In genomic region chr17:56119191-56119590, GRCh38 we compare ENCODE assay signal across 40 cellular contexts. TPM values are rescaled to one million over a fixed set of nuclear protein-coding genes. Genes with fewer than 3 reads are reported as not detected.
"Had no signal": no experiment of that assay in that cellular context is flagged by ENCODE, and none has a peak within 500 bp of the region (broad histone marks: within the 10 kb centered on the region; RNA-seq: fewer than 3 reads in every experiment).

No MANE protein-coding gene starts in this region.

- H3K27me3 Mint-ChIP-seq: activated CD4-positive, alpha-beta memory T cell treated with anti-CD3 and anti-CD28 coated beads, Interleukin-2, amount 10 ng/mL, durations not matched to agents 7 days and 5 days; activated CD4-positive, alpha-beta T cell treated with anti-CD3 and anti-CD28 coated beads for 36 hours; activated naive CD8-positive, alpha-beta T cell treated with anti-CD3 and anti-CD28 coated beads for 36 hours; activated T-helper 17 cell treated with anti-CD3 and anti-CD28 coated beads, Interleukin-2, amount 50 U/mL, for 72 hours had no signal

- H3K9me3 Mint-ChIP-seq: activated CD4-positive, alpha-beta memory T cell treated with anti-CD3 and anti-CD28 coated beads, Interleukin-2, amount 10 ng/mL, durations not matched to agents 7 days and 5 days; activated CD4-positive, alpha-beta T cell treated with anti-CD3 and anti-CD28 coated beads, Interleukin-2, amount 10 ng/mL, durations not matched to agents 7 days and 5 days; activated naive CD4-positive, alpha-beta T cell treated with anti-CD3 and anti-CD28 coated beads, Interleukin-2, amount 50 U/mL, for 72 hours; activated naive CD8-positive, alpha-beta T cell treated with anti-CD3 and anti-CD28 coated beads for 36 hours; activated T-cell treated with anti-CD3 and anti-CD28 coated beads, Interleukin-2, amount 50 U/mL, for 4 hours; activated T-cell treated with anti-CD3 and anti-CD28 coated beads, Interleukin-2, amount 50 U/mL, for 72 hours; activated T-helper 1 cell treated with anti-CD3 and anti-CD28 coated beads, Interleukin-12 subunit alpha, Interleukin-12 subunit beta, Interleukin-2, Interleukin-4 antibody, amounts not matched to agents 30 ng/mL and 10 ng/mL and 1 ng/mL, durations not matched to agents 14 hours and 24 hours and 36 hours; activated T-helper 17 cell treated with anti-CD3 and anti-CD28 coated beads, Interleukin-2, amount 50 U/mL, for 72 hours; T-helper 1 cell treated with Interleukin-12 subunit alpha and Interleukin-12 subunit beta and Interleukin-4 antibody, amounts not matched to agents 30 μg/mL and 1 μg/mL, for 36 hours; T-helper 2 cell treated with Interferon-gamma antibody and Interleukin-4, amounts not matched to agents 5 μg/mL and 100 μg/mL, for 36 hours; WTC11 had no signal

- H3K36me3 ChIP-seq: adrenal gland, brain microvascular endothelial cell, breast epithelium had no signal

- ATAC-seq: activated CD4-positive, alpha-beta T cell treated with anti-CD3 and anti-CD28 coated beads for 36 hours; activated CD4-positive, CD25-positive, alpha-beta regulatory T cell treated with anti-CD3 and anti-CD28 coated beads, Interleukin-2, amount 50 U/mL, for 24 hours; activated CD8-positive, alpha-beta T cell treated with anti-CD3 and anti-CD28 coated beads, Interleukin-2, amount 10 ng/mL, durations not matched to agents 7 days and 5 days; activated naive CD4-positive, alpha-beta T cell treated with anti-CD3 and anti-CD28 coated beads, Interleukin-2, amount 50 U/mL, for 72 hours; activated T-cell treated with anti-CD3 and anti-CD28 coated beads, Interleukin-2, amount 50 U/mL, for 4 hours; activated T-cell treated with anti-CD3 and anti-CD28 coated beads, Interleukin-2, amount 50 U/mL, for 72 hours; activated T-helper 17 cell treated with anti-CD3 and anti-CD28 coated beads, Interleukin-2, amount 50 U/mL, for 72 hours; body of pancreas; WTC11 had no signal

- DNase-seq: activated CD4-positive, alpha-beta memory T cell treated with anti-CD3 and anti-CD28 coated beads, Interleukin-2, amount 10 ng/mL, durations not matched to agents 7 days and 5 days; activated CD4-positive, alpha-beta T cell treated with anti-CD3 and anti-CD28 coated beads for 1 hour; activated CD4-positive, alpha-beta T cell treated with anti-CD3 and anti-CD28 coated beads for 36 hours; activated CD4-positive, alpha-beta T cell treated with anti-CD3 and anti-CD28 coated beads for 48 hours; activated CD4-positive, alpha-beta T cell treated with anti-CD3 and anti-CD28 coated beads, Interleukin-2, amount 10 ng/mL, durations not matched to agents 7 days and 5 days; activated CD4-positive, alpha-beta T cell treated with anti-CD3 and anti-CD28 coated beads, Interleukin-2, amount 50 U/mL, for 48 hours; activated CD4-positive, CD25-positive, alpha-beta regulatory T cell; activated CD8-positive, alpha-beta memory T cell treated with anti-CD3 and anti-CD28 coated beads, Interleukin-2, amount 50 U/mL, for 4 hours; activated CD8-positive, alpha-beta T cell treated with anti-CD3 and anti-CD28 coated beads, Interleukin-2, amount 10 ng/mL, durations not matched to agents 7 days and 5 days; activated effector memory CD4-positive, alpha-beta T cell treated with anti-CD3 and anti-CD28 coated beads, Interleukin-2, amount 50 U/mL, for 16 hours; activated gamma-delta T cell treated with Interleukin-2 at 50 U/mL for 16 hours; activated naive CD4-positive, alpha-beta T cell; activated naive CD4-positive, alpha-beta T cell treated with anti-CD3 and anti-CD28 coated beads for 36 hours; activated naive CD4-positive, alpha-beta T cell treated with anti-CD3 and anti-CD28 coated beads, Interleukin-2, amount 50 U/mL, for 16 hours; activated naive CD8-positive, alpha-beta T cell treated with anti-CD3 and anti-CD28 coated beads for 36 hours; activated T-cell treated with anti-CD3 and anti-CD28 coated beads for 4 hours; activated T-cell treated with anti-CD3 and anti-CD28 coated beads, Interleukin-2, amount 50 U/mL, for 1 hour; activated T-cell treated with anti-CD3 and anti-CD28 coated beads, Interleukin-2, amount 50 U/mL, for 4 hours; activated T-cell treated with anti-CD3 and anti-CD28 coated beads, Interleukin-2, amount 50 U/mL, for 72 hours; adrenal gland; amniotic stem cell; aorta; body of pancreas; brain microvascular endothelial cell; central memory CD4-positive, alpha-beta T cell; T-helper 1 cell; T-helper 2 cell; T-helper 9 cell had no signal

- H3K4me3 Mint-ChIP-seq: activated CD4-positive, alpha-beta memory T cell treated with anti-CD3 and anti-CD28 coated beads, Interleukin-2, amount 10 ng/mL, durations not matched to agents 7 days and 5 days; activated CD4-positive, alpha-beta T cell treated with anti-CD3 and anti-CD28 coated beads for 36 hours; activated CD4-positive, alpha-beta T cell treated with anti-CD3 and anti-CD28 coated beads, Interleukin-2, amount 10 ng/mL, durations not matched to agents 7 days and 5 days; activated CD8-positive, alpha-beta T cell treated with anti-CD3 and anti-CD28 coated beads, Interleukin-2, amount 10 ng/mL, durations not matched to agents 7 days and 5 days; activated naive CD4-positive, alpha-beta T cell treated with anti-CD3 and anti-CD28 coated beads for 36 hours; activated naive CD8-positive, alpha-beta T cell treated with anti-CD3 and anti-CD28 coated beads for 36 hours; activated T-cell treated with anti-CD3 and anti-CD28 coated beads, Interleukin-2, amount 50 U/mL, for 4 hours; activated T-cell treated with anti-CD3 and anti-CD28 coated beads, Interleukin-2, amount 50 U/mL, for 72 hours; activated T-helper 1 cell treated with anti-CD3 and anti-CD28 coated beads, Interleukin-12 subunit alpha, Interleukin-12 subunit beta, Interleukin-2, Interleukin-4 antibody, amounts not matched to agents 30 ng/mL and 10 ng/mL and 1 ng/mL, durations not matched to agents 14 hours and 24 hours and 36 hours; activated T-helper 17 cell treated with anti-CD3 and anti-CD28 coated beads, Interleukin-2, amount 50 U/mL, for 72 hours; T-helper 1 cell treated with Interleukin-12 subunit alpha and Interleukin-12 subunit beta and Interleukin-4 antibody, amounts not matched to agents 30 μg/mL and 1 μg/mL, for 36 hours; T-helper 2 cell treated with Interferon-gamma antibody and Interleukin-4, amounts not matched to agents 5 μg/mL and 100 μg/mL, for 36 hours; WTC11 had no signal

- H3K4me3 ChIP-seq: adrenal gland, body of pancreas, breast epithelium had no signal

- H3K27ac ChIP-seq: adrenal gland, body of pancreas, brain microvascular endothelial cell, breast epithelium, VCaP had no signal

- H3K27ac Mint-ChIP-seq: activated CD4-positive, alpha-beta memory T cell treated with anti-CD3 and anti-CD28 coated beads, Interleukin-2, amount 10 ng/mL, durations not matched to agents 7 days and 5 days; activated CD4-positive, alpha-beta T cell treated with anti-CD3 and anti-CD28 coated beads for 36 hours; activated CD4-positive, alpha-beta T cell treated with anti-CD3 and anti-CD28 coated beads, Interleukin-2, amount 10 ng/mL, durations not matched to agents 7 days and 5 days; activated CD8-positive, alpha-beta T cell treated with anti-CD3 and anti-CD28 coated beads, Interleukin-2, amount 10 ng/mL, durations not matched to agents 7 days and 5 days; activated naive CD4-positive, alpha-beta T cell treated with anti-CD3 and anti-CD28 coated beads for 36 hours; activated naive CD4-positive, alpha-beta T cell treated with anti-CD3 and anti-CD28 coated beads, Interleukin-2, amount 50 U/mL, for 72 hours; activated naive CD8-positive, alpha-beta T cell treated with anti-CD3 and anti-CD28 coated beads for 36 hours; activated T-cell treated with anti-CD3 and anti-CD28 coated beads, Interleukin-2, amount 50 U/mL, for 72 hours; activated T-helper 1 cell treated with anti-CD3 and anti-CD28 coated beads, Interleukin-12 subunit alpha, Interleukin-12 subunit beta, Interleukin-2, Interleukin-4 antibody, amounts not matched to agents 30 ng/mL and 10 ng/mL and 1 ng/mL, durations not matched to agents 14 hours and 24 hours and 36 hours; activated T-helper 17 cell treated with anti-CD3 and anti-CD28 coated beads, Interleukin-2, amount 50 U/mL, for 72 hours; T-helper 1 cell treated with Interleukin-12 subunit alpha and Interleukin-12 subunit beta and Interleukin-4 antibody, amounts not matched to agents 30 μg/mL and 1 μg/mL, for 36 hours; T-helper 2 cell treated with Interferon-gamma antibody and Interleukin-4, amounts not matched to agents 5 μg/mL and 100 μg/mL, for 36 hours; WTC11 had no signal

- H3K27me3 ChIP-seq: adrenal gland, body of pancreas, brain microvascular endothelial cell, breast epithelium had no signal

- H3K4me1 ChIP-seq: adrenal gland, body of pancreas, breast epithelium had no signal

- H3K36me3 Mint-ChIP-seq: activated naive CD4-positive, alpha-beta T cell treated with anti-CD3 and anti-CD28 coated beads, Interleukin-2, amount 50 U/mL, for 72 hours; activated naive CD8-positive, alpha-beta T cell treated with anti-CD3 and anti-CD28 coated beads for 36 hours; WTC11 had no signal

- H3K9me3 ChIP-seq: adrenal gland, body of pancreas, breast epithelium had no signal

- H3K4me1 Mint-ChIP-seq: activated CD4-positive, alpha-beta memory T cell treated with anti-CD3 and anti-CD28 coated beads, Interleukin-2, amount 10 ng/mL, durations not matched to agents 7 days and 5 days; activated CD4-positive, alpha-beta T cell treated with anti-CD3 and anti-CD28 coated beads for 36 hours; activated CD4-positive, alpha-beta T cell treated with anti-CD3 and anti-CD28 coated beads, Interleukin-2, amount 10 ng/mL, durations not matched to agents 7 days and 5 days; activated naive CD8-positive, alpha-beta T cell treated with anti-CD3 and anti-CD28 coated beads for 36 hours; activated T-helper 17 cell treated with anti-CD3 and anti-CD28 coated beads, Interleukin-2, amount 50 U/mL, for 72 hours had no signal

RNA-seq across cellular contexts. Expression of gene ANKFN1, which starts 34.1 kb away (rescaled TPM):
- total RNA-seq: activated CD4-positive, alpha-beta memory T cell treated with anti-CD3 and anti-CD28 coated beads, Interleukin-2, amount 10 ng/mL, durations not matched to agents 7 days and 5 days; activated CD4-positive, alpha-beta T cell treated with anti-CD3 and anti-CD28 coated beads for 36 hours; activated CD4-positive, alpha-beta T cell treated with anti-CD3 and anti-CD28 coated beads, Interleukin-2, amount 10 ng/mL, durations not matched to agents 7 days and 5 days; activated CD8-positive, alpha-beta memory T cell treated with anti-CD3 and anti-CD28 coated beads for 36 hours; activated CD8-positive, alpha-beta T cell treated with anti-CD3 and anti-CD28 coated beads, Interleukin-2, amount 10 ng/mL, durations not matched to agents 7 days and 5 days; activated naive CD4-positive, alpha-beta T cell treated with anti-CD3 and anti-CD28 coated beads for 36 hours; activated naive CD4-positive, alpha-beta T cell treated with anti-CD3 and anti-CD28 coated beads, Interleukin-2, amount 50 U/mL, for 72 hours; activated naive CD8-positive, alpha-beta T cell treated with anti-CD3 and anti-CD28 coated beads for 36 hours; activated T-cell treated with anti-CD3 and anti-CD28 coated beads, Interleukin-2, amount 50 U/mL, for 4 hours; activated T-cell treated with anti-CD3 and anti-CD28 coated beads, Interleukin-2, amount 50 U/mL, for 72 hours; activated T-helper 1 cell treated with anti-CD3 and anti-CD28 coated beads, Interleukin-12 subunit alpha, Interleukin-12 subunit beta, Interleukin-2, Interleukin-4 antibody, amounts not matched to agents 30 ng/mL and 10 ng/mL and 1 ng/mL, durations not matched to agents 14 hours and 24 hours and 36 hours; astrocyte; cardiac septum had no signal
